ENCODE assay signal across 1 cellular context in the genomic region with DNA sequence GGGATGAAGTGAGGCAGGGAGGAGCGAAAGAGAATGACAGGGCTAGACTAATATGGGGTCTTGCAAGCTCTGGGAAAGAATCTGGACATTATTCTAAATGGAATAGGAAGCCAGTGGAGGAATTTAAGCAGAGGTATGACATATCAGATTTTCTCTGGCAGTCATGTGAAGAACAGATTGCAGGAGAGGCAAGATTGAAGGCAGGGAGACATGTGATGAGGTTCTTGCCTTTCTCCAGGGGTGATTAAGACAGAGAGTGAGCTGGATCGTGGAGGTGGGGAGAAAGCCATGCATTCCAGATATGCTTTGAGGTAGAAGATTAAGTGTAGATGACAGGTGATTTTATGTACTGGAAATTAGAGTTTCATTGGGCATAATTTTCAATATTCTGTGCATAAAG.
TF ChIP-seq lines count a peak whose summit lies in the region.

No MANE protein-coding gene starts in this region.

TF ChIP-seq in H1, 55 proteins besides CTCF, POLR2A, EP300 and RAD21:
- no peak for TF ChIP-seq BACH1 (IDR thresholded peaks at IDR 0.05; ENCODE audit: low read length)
- TF ChIP-seq, protein P1, sequence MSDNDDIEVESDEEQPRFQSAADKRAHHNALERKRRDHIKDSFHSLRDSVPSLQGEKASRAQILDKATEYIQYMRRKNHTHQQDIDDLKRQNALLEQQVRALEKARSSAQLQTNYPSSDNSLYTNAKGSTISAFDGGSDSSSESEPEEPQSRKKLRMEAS (IDR thresholded peaks at IDR 0.05) = no peak
- TF ChIP-seq RNF2 (IDR thresholded peaks at IDR 0.05; ENCODE audit: borderline replicate concordance, low read depth, low read length, missing control alignments, poor library complexity, severe bottlenecking) = no peak
- TF ChIP-seq YY1 (IDR thresholded peaks at IDR 0.05; ENCODE audit: low read depth, low read length) = no peak
- no peak for TF ChIP-seq JUN (IDR thresholded peaks at IDR 0.05; ENCODE audit: low read depth, low read length)
- no peak for TF ChIP-seq EZH2 (IDR thresholded peaks at IDR 0.05; ENCODE audit: low read depth, low read length, severe bottlenecking)
- no peak for TF ChIP-seq TEAD4 (IDR thresholded peaks at IDR 0.05; ENCODE audit: low read depth, low read length)
- TF ChIP-seq SP2 (IDR thresholded peaks at IDR 0.05; ENCODE audit: low read length) = no peak
